Comparison of ENCODE assay signal across 10 cellular contexts in genomic region chr1:206930210-206930798, GRCh38. TPM values are rescaled to one million over a fixed set of nuclear protein-coding genes. Genes with fewer than 3 reads are reported as not detected.
DNase-seq lines count a peak whose midpoint lies in the region; ATAC-seq and TF ChIP-seq lines count a peak whose summit lies in the region.
"Had no signal": no experiment of that assay in that cellular context is flagged by ENCODE, and none has a peak within 500 bp of the region (broad histone marks: within the 10 kb centered on the region; RNA-seq: fewer than 3 reads in every experiment).

No MANE protein-coding gene starts in this region.

- TF ChIP-seq POLR2A in esophagus muscularis mucosa (IDR thresholded peaks at IDR 0.05; ENCODE audit: low read depth), result no peak

- H3K4me1 ChIP-seq in colonic mucosa (peaks cover 5% of the 10 kb centered on the region), esophagus muscularis mucosa (no peaks in the 10 kb centered on the region)

- peak overlapping the region; percentile 19 for H3K27ac ChIP-seq in colonic mucosa
- no peak overlapping the region for H3K27ac ChIP-seq in esophagus muscularis mucosa (replicated peaks in 1 of 4)
- H3K27ac ChIP-seq: cardiac muscle cell had no signal

- H3K9ac ChIP-seq in colonic mucosa (ENCODE audit: low read depth in 2 of 2, low read length in 2 of 2), result peak overlapping the region in 1 of 2 donors; percentile 64

- no peak for TF ChIP-seq CTCF in GM13976 (IDR thresholded peaks at IDR 0.05; ENCODE audit: borderline replicate concordance, control extremely low read depth, extremely low read depth, insufficient read depth, missing control alignments)
- TF ChIP-seq CTCF in colonic mucosa (IDR thresholded peaks at IDR 0.05), result no peak
- TF ChIP-seq CTCF in omental fat pad (IDR thresholded peaks at IDR 0.05), result no peak
- TF ChIP-seq CTCF in esophagus muscularis mucosa (IDR thresholded peaks at IDR 0.05), result no peak

- intact Hi-C loops in colonic mucosa (cut with DNase I), result no loop called here
- intact Hi-C loops in esophagus muscularis mucosa (cut with DNase I), result no loop called here

- peaks cover 12% of the 10 kb centered on the region for H3K36me3 ChIP-seq in colonic mucosa
- H3K36me3 ChIP-seq in esophagus muscularis mucosa, result no peaks in the 10 kb centered on the region
- H3K36me3 ChIP-seq: cardiac muscle cell had no signal

- whole genome bisulfite sequencing in esophagus muscularis mucosa, result 78% methylated on average over 17 of the region's 17 CpGs

- DNase-seq in GM13976 (ENCODE audit: low spot score) (peak; percentile 84), colonic mucosa (no peak), DMS 273 (lab: John Stamatoyannopoulos, UW; ENCODE audit: unreplicated experiment) (no peak), omental fat pad (ENCODE audit: low spot score) (no peak), NCI-H226 (no peak), esophagus muscularis mucosa (ENCODE audit: extremely low spot score) (no peak)

- TF ChIP-seq EP300 in esophagus muscularis mucosa (IDR thresholded peaks at IDR 0.05), result no peak

- in situ Hi-C loops in GM13976 (cut with MboI; ENCODE audit: low sequenced_read_pairs, unreplicated experiment), result no loop called here

- no peaks in the 10 kb centered on the region for H3K27me3 ChIP-seq in colonic mucosa
- no peaks in the 10 kb centered on the region for H3K27me3 ChIP-seq in esophagus muscularis mucosa
- H3K27me3 ChIP-seq: cardiac muscle cell had no signal

- no peak overlapping the region for H3K4me3 ChIP-seq in colonic mucosa
- H3K4me3 ChIP-seq in esophagus muscularis mucosa, result no peak overlapping the region
- H3K4me3 ChIP-seq: cardiac muscle cell had no signal

- H3K9me3 ChIP-seq in colonic mucosa (no peaks in the 10 kb centered on the region), esophagus muscularis mucosa (no peaks in the 10 kb centered on the region)

- peak; percentile 67 for ATAC-seq in GM19467 (IDR thresholded peaks at IDR 0.05; ENCODE audit: unreplicated experiment)
- ATAC-seq in HG03457 (IDR thresholded peaks at IDR 0.05; ENCODE audit: unreplicated experiment), result peak; percentile 61
- ATAC-seq in omental fat pad (ENCODE audit: low FRiP score), result no peak

RNA-seq across cellular contexts. Expression of gene FCMR, which starts 8.6 kb away (rescaled TPM):
- total RNA-seq in colonic mucosa (1 to 10 TPM; 2.3 to 2.7 TPM), omental fat pad (10 to 100 TPM in 1 of 4 donors, 1 to 10 TPM in 3; 3.2 to 23.2 (median 9.0) TPM), esophagus muscularis mucosa (1 to 10 TPM in 3 of 4 donors, not detected in 1; 2.5 to 3.3 (median 3.2) TPM)
- total RNA-seq: cardiac muscle cell, neural crest cell had no signal

RNA-seq across cellular contexts. Expression of gene PIGR, which starts 16.0 kb away (rescaled TPM):
- over 10,000 TPM in 1 of 2 donors, 1,000 to 10,000 TPM in 1; 7,504 to 12,164 TPM for total RNA-seq in colonic mucosa
- total RNA-seq in omental fat pad, result under 1 TPM in 2 of 4 donors, not detected in 2; 0.24 to 0.44 TPM
- total RNA-seq in esophagus muscularis mucosa, result 1 to 10 TPM in 2 of 4 donors, under 1 TPM in 1, not detected in 1; 0.42 to 4.2 (median 1.1) TPM
- total RNA-seq: cardiac muscle cell, neural crest cell had no signal

RNA-seq across cellular contexts. Expression of gene IL24, which starts 33.1 kb away (rescaled TPM):
- total RNA-seq in colonic mucosa (not detected), omental fat pad (10 to 100 TPM in 1 of 4 donors, 1 to 10 TPM in 1, not detected in 2; 5.1 to 65.1 TPM), esophagus muscularis mucosa (1 to 10 TPM in 1 of 4 donors, not detected in 3; 1.7 TPM)
- total RNA-seq: cardiac muscle cell, neural crest cell had no signal

RNA-seq across cellular contexts. Expression of gene FCAMR, which starts 40.0 kb away (rescaled TPM):
- total RNA-seq in colonic mucosa (1 to 10 TPM in 1 of 2 donors, under 1 TPM in 1; 0.56 to 4.5 TPM), omental fat pad (not detected), esophagus muscularis mucosa (not detected)
- total RNA-seq: cardiac muscle cell, neural crest cell had no signal

Comparison
In these comparisons a context has a peak if more than half of its experiments do, and no peak if none do; other contexts are left out.
1. RNA of gene PIGR, which starts 16.0 kb away (total RNA-seq): 7,504 to 12,164 TPM in colonic mucosa; 0.42 to 4.2 TPM in esophagus muscularis mucosa and 0.24 to 0.44 TPM in omental fat pad; every median in the first group is over 1,000 times any median in the second.